ENCODE assay signal across 9 cellular contexts in genomic region chr3:150146891-150147761, GRCh38.
DNase-seq lines count a peak whose midpoint lies in the region; ATAC-seq and TF ChIP-seq lines count a peak whose summit lies in the region.
"Had no signal": no experiment of that assay in that cellular context is flagged by ENCODE, and none has a peak within 500 bp of the region (broad histone marks: within the 10 kb centered on the region; RNA-seq: fewer than 3 reads in every experiment).

No MANE protein-coding gene starts in this region.

- peak overlapping the region; percentile 48 for H3K9ac ChIP-seq in fibroblast of lung (ENCODE audit: insufficient read depth, low read length)
- H3K9ac ChIP-seq: BLaER1 had no signal

- H3K79me2 ChIP-seq in fibroblast of lung (ENCODE audit: control insufficient read depth, insufficient read depth, low read length) = no peaks in the 10 kb centered on the region

- peak; percentile 84 for ATAC-seq in stimulated activated effector memory CD8-positive, alpha-beta T cell treated with anti-CD3 and anti-CD28 coated beads, Interleukin-12 subunit alpha, Interleukin-12 subunit beta, amount 100 ng/mL, for 72 hours
- ATAC-seq in HG03565 (IDR thresholded peaks at IDR 0.05; ENCODE audit: unreplicated experiment) = no peak

- H3K4me3 Mint-ChIP-seq in stimulated activated effector memory CD8-positive, alpha-beta T cell treated with anti-CD3 and anti-CD28 coated beads, Interleukin-12 subunit alpha, Interleukin-12 subunit beta, amount 100 ng/mL, for 72 hours = no peak overlapping the region
- H3K4me3 Mint-ChIP-seq in progenitor cell of endocrine pancreas (ENCODE audit: low read depth) = no peak overlapping the region

- TF ChIP-seq CTCF in fibroblast of lung (conservative IDR thresholded peaks at IDR 0.05 in 1 of 2, IDR thresholded peaks at IDR 0.05 in 1 of 2; ENCODE audit: low read depth in 1 of 2, low read length in 2 of 2) (no peak), progenitor cell of endocrine pancreas (IDR thresholded peaks at IDR 0.05; ENCODE audit: unreplicated experiment) (no peak)

- H3K4me3 ChIP-seq in fibroblast of lung (replicated peaks in 1 of 4; ENCODE audit: control extremely low read depth in 1 of 4, insufficient read depth in 1 of 4, low read depth in 3 of 4, low read length in 4 of 4) = peak overlapping the region; percentile 1 to 34 (median 8)
- H3K4me3 ChIP-seq: BLaER1 had no signal

- peak overlapping the region; percentile 78 for H3K4me2 ChIP-seq in fibroblast of lung (ENCODE audit: extremely low read depth, insufficient read depth, low read length)
- H3K4me2 ChIP-seq: BLaER1 had no signal

- no peaks in the 10 kb centered on the region for H3K36me3 ChIP-seq in fibroblast of lung (ENCODE audit: control insufficient read depth, insufficient read depth, low read length)
- H3K36me3 ChIP-seq: BLaER1 had no signal

- no peaks in the 10 kb centered on the region for H3K27me3 Mint-ChIP-seq in progenitor cell of endocrine pancreas

- DNase-seq in NK-92 treated with Interleukin-12 subunit alpha and Interleukin-12 subunit beta, amount 100 ng/mL, for 24 hours (lab: John Stamatoyannopoulos, UW) = peak; percentile 26
- no peak for DNase-seq in NK-92 (lab: John Stamatoyannopoulos, UW; ENCODE audit: unreplicated experiment)
- peak; percentile 10 to 68 for DNase-seq in NOMO-1 (lab: John Stamatoyannopoulos, UW; ENCODE audit: unreplicated experiment in 2 of 2)
- DNase-seq in fibroblast of lung (ENCODE audit: low read depth in 2 of 2) = peak; percentile 97 to 98
- DNase-seq in stimulated activated effector memory CD8-positive, alpha-beta T cell treated with anti-CD3 and anti-CD28 coated beads, Interleukin-12 subunit alpha, Interleukin-12 subunit beta, amount 100 ng/mL, for 72 hours (ENCODE audit: low spot score in 2 of 2) = no peak
- DNase-seq in NCI-H2029 (lab: John Stamatoyannopoulos, UW) = no peak
- no peak for DNase-seq in progenitor cell of endocrine pancreas (ENCODE audit: low spot score, unreplicated experiment)

- H3K36me3 Mint-ChIP-seq in stimulated activated effector memory CD8-positive, alpha-beta T cell treated with anti-CD3 and anti-CD28 coated beads, Interleukin-12 subunit alpha, Interleukin-12 subunit beta, amount 100 ng/mL, for 72 hours = no peaks in the 10 kb centered on the region
- H3K36me3 Mint-ChIP-seq in progenitor cell of endocrine pancreas (ENCODE audit: insufficient read depth) = no peaks in the 10 kb centered on the region

- H3K9me3 ChIP-seq in fibroblast of lung (ENCODE audit: control insufficient read depth, insufficient read depth, low read depth, low read length) = no peaks in the 10 kb centered on the region
- H3K9me3 ChIP-seq: BLaER1 had no signal

- H3K27me3 ChIP-seq in fibroblast of lung (ENCODE audit: control insufficient read depth, insufficient read depth, low read length) = no peaks in the 10 kb centered on the region
- H3K27me3 ChIP-seq: BLaER1 had no signal

- peaks cover 32% of the 10 kb centered on the region for H3K4me1 ChIP-seq in fibroblast of lung (ENCODE audit: control insufficient read depth, extremely low read depth, insufficient read depth, low read length)

- H4K20me1 ChIP-seq in fibroblast of lung (ENCODE audit: control insufficient read depth, extremely low read depth, insufficient read depth, low read length) = no peaks in the 10 kb centered on the region
- H4K20me1 ChIP-seq: BLaER1 had no signal

- no peaks in the 10 kb centered on the region for H3K4me1 Mint-ChIP-seq in stimulated activated effector memory CD8-positive, alpha-beta T cell treated with anti-CD3 and anti-CD28 coated beads, Interleukin-12 subunit alpha, Interleukin-12 subunit beta, amount 100 ng/mL, for 72 hours
- H3K4me1 Mint-ChIP-seq in progenitor cell of endocrine pancreas (ENCODE audit: low read depth) = peaks cover 25% of the 10 kb centered on the region

- H3K27ac ChIP-seq in fibroblast of lung (ENCODE audit: insufficient read depth, low read length) = peak overlapping the region; percentile 93
- H3K27ac ChIP-seq: BLaER1 had no signal

- H2AFZ ChIP-seq in fibroblast of lung (ENCODE audit: low read length) = peak overlapping the region; percentile 51

- no peak overlapping the region for H3K27ac Mint-ChIP-seq in stimulated activated effector memory CD8-positive, alpha-beta T cell treated with anti-CD3 and anti-CD28 coated beads, Interleukin-12 subunit alpha, Interleukin-12 subunit beta, amount 100 ng/mL, for 72 hours
- H3K27ac Mint-ChIP-seq in progenitor cell of endocrine pancreas = no peak overlapping the region

- no peaks in the 10 kb centered on the region for H3K9me3 Mint-ChIP-seq in stimulated activated effector memory CD8-positive, alpha-beta T cell treated with anti-CD3 and anti-CD28 coated beads, Interleukin-12 subunit alpha, Interleukin-12 subunit beta, amount 100 ng/mL, for 72 hours
- H3K9me3 Mint-ChIP-seq in progenitor cell of endocrine pancreas (ENCODE audit: low read depth) = no peaks in the 10 kb centered on the region

Comparison
In these comparisons a context has a peak if more than half of its experiments do, and no peak if none do; other contexts are left out.
1. DNase-seq: peak in NK-92 treated with Interleukin-12 subunit alpha and Interleukin-12 subunit beta, amount 100 ng/mL, for 24 hours (single experiment), NOMO-1 (2 of 2) and fibroblast of lung (2 of 2); none in NK-92 (single experiment), stimulated activated effector memory CD8-positive, alpha-beta T cell treated with anti-CD3 and anti-CD28 coated beads, Interleukin-12 subunit alpha, Interleukin-12 subunit beta, amount 100 ng/mL, for 72 hours (0 of 2), NCI-H2029 (single experiment) and progenitor cell of endocrine pancreas (single experiment).